Comparison of ENCODE assay signal across 10 cellular contexts in genomic region chr21:46092026-46092764, GRCh38. TPM values are rescaled to one million over a fixed set of nuclear protein-coding genes. Genes with fewer than 3 reads are reported as not detected.
DNase-seq lines count a peak whose midpoint lies in the region; ATAC-seq and TF ChIP-seq lines count a peak whose summit lies in the region.
"Had no signal": no experiment of that assay in that cellular context is flagged by ENCODE, and none has a peak within 500 bp of the region (broad histone marks: within the 10 kb centered on the region; RNA-seq: fewer than 3 reads in every experiment).

No MANE protein-coding gene starts in this region.

- peak overlapping the region; percentile 84 for H3K27ac ChIP-seq in brain microvascular endothelial cell
- peak overlapping the region; percentile 72 for H3K27ac ChIP-seq in subcutaneous abdominal adipose tissue (ENCODE audit: low read depth, low read length)
- no peak overlapping the region for H3K27ac ChIP-seq in PC-3 (ENCODE audit: low read length)

- CTCF ChIA-PET in PC-3 (lab: Charles Lee), result no interaction called here

- intact Hi-C loops in PC-3 (cut with micrococcal nuclease), result no loop called here

- no peaks in the 10 kb centered on the region for H3K79me2 ChIP-seq in PC-3 (ENCODE audit: low read length)

- POLR2A ChIA-PET in PC-3 (lab: Charles Lee; ENCODE audit: unreplicated experiment), result no interaction called here

- peak; percentile 11 for ATAC-seq in left lobe of liver
- ATAC-seq in GM19395 (IDR thresholded peaks at IDR 0.05; ENCODE audit: unreplicated experiment), result no peak
- ATAC-seq in GM21381 (IDR thresholded peaks at IDR 0.05; ENCODE audit: unreplicated experiment), result no peak
- no peak for ATAC-seq in PC-3

- no peak for TF ChIP-seq CTCF in brain microvascular endothelial cell (IDR thresholded peaks at IDR 0.05; ENCODE audit: low read depth, low read length, missing control alignments)
- no peak for TF ChIP-seq CTCF in PC-3 (conservative IDR thresholded peaks at IDR 0.05; ENCODE audit: low read depth, low read length)

- no peak overlapping the region for H3K4me2 ChIP-seq in PC-3 (ENCODE audit: low read length)

- no peak overlapping the region for H2AFZ ChIP-seq in PC-3 (ENCODE audit: low read length)

- in situ Hi-C loops in brain microvascular endothelial cell (cut with HindIII; ENCODE audit: low pct_ligation_motif_present, low sequenced_read_pairs), result no loop called here

- H3K4me1 ChIP-seq in subcutaneous abdominal adipose tissue (ENCODE audit: control insufficient read depth in 5 of 5, insufficient read depth in 5 of 5, low read length in 5 of 5) (peaks cover 4 to 35% (median 25%) of the 10 kb centered on the region in 5 donors), PC-3 (ENCODE audit: insufficient read depth, low read length) (peaks cover 4% of the 10 kb centered on the region; the same call in 1 of the 2 replicates)

- H3F3A ChIP-seq in PC-3 (ENCODE audit: low read length, unreplicated experiment), result no peaks in the 10 kb centered on the region

- H3K9ac ChIP-seq in subcutaneous abdominal adipose tissue (ENCODE audit: low read length in 5 of 5) (peak overlapping the region in 2 of 5 donors; percentile 14 to 68), PC-3 (ENCODE audit: low read length) (no peak overlapping the region)

- DNase-seq in H4 (ENCODE audit: low spot score) (peak; percentile 70), brain microvascular endothelial cell (peak; percentile 93), left lobe of liver (ENCODE audit: low spot score) (peak; percentile 40), kidney tubule cell (ENCODE audit: low spot score) (no peak), PC-3 (no peak)
- DNase-seq: NCI-H526 treated with DMSO at 0.1 percent for 48 hours, nephron progenitor cell had no signal

- H3K9me3 ChIP-seq in subcutaneous abdominal adipose tissue (ENCODE audit: control insufficient read depth in 5 of 5, low read length in 5 of 5) (peaks cover 0 to 5% (median 3%) of the 10 kb centered on the region in 5 donors), PC-3 (ENCODE audit: low read length) (no peaks in the 10 kb centered on the region)

- no peaks in the 10 kb centered on the region for H3K27me3 ChIP-seq in brain microvascular endothelial cell (replicated peaks)
- H3K27me3 ChIP-seq in subcutaneous abdominal adipose tissue (ENCODE audit: control insufficient read depth in 5 of 5, insufficient read depth in 4 of 5, low read length in 5 of 5), result peaks cover 0 to 9% (median 0%) of the 10 kb centered on the region in 5 donors
- no peaks in the 10 kb centered on the region for H3K27me3 ChIP-seq in PC-3 (ENCODE audit: low read length)

- H3K36me3 ChIP-seq in brain microvascular endothelial cell (replicated peaks) (no peaks in the 10 kb centered on the region), subcutaneous abdominal adipose tissue (ENCODE audit: control insufficient read depth in 5 of 5, insufficient read depth in 5 of 5, low read length in 5 of 5) (no peaks in the 10 kb centered on the region), PC-3 (ENCODE audit: low read depth, low read length) (no peaks in the 10 kb centered on the region)

- H4K20me1 ChIP-seq in PC-3 (ENCODE audit: low read length), result no peaks in the 10 kb centered on the region

- no peaks in the 10 kb centered on the region for H3K9me2 ChIP-seq in PC-3 (replicated peaks; ENCODE audit: low read length)

- BruUV-seq in PC-3 (replicated peaks; lab: Mats Ljungman, UMichigan), result no TSS peak

- no peak overlapping the region for H3K4me3 ChIP-seq in brain microvascular endothelial cell (ENCODE audit: low read depth, low read length)
- H3K4me3 ChIP-seq in subcutaneous abdominal adipose tissue (ENCODE audit: low read depth in 1 of 5, low read length in 5 of 5), result peak overlapping the region in 3 of 5 donors; percentile 6 to 36 (median 28)
- H3K4me3 ChIP-seq in PC-3 (ENCODE audit: low read length), result no peak overlapping the region

RNA-seq across cellular contexts. Expression of gene COL6A2, which starts 5.7 kb away (rescaled TPM):
- total RNA-seq in H4 (2014; rRNA removed; shearing (Covaris generic)), result 38.5 and 53.6 TPM in 2 replicates
- total RNA-seq in left lobe of liver (34.9 TPM), PC-3 (2014; rRNA removed) (521 and 654 TPM in 2 replicates)

Comparison
In these comparisons a context has a peak if more than half of its experiments do, and no peak if none do; other contexts are left out.
1. DNase-seq: peak in H4 (single experiment), brain microvascular endothelial cell (single experiment) and left lobe of liver (single experiment); none in kidney tubule cell (single experiment) and PC-3 (single experiment).
2. H3K4me3 ChIP-seq: peak in subcutaneous abdominal adipose tissue (3 of 5); none in brain microvascular endothelial cell (single experiment) and PC-3 (single experiment).